Comparison of ENCODE assay signal across 10 cellular contexts in genomic region chr1:164774819-164775654, GRCh38.
DNase-seq lines count a peak whose midpoint lies in the region; ATAC-seq, FAIRE-seq and TF ChIP-seq lines count a peak whose summit lies in the region.
"Had no signal": no experiment of that assay in that cellular context is flagged by ENCODE, and none has a peak within 500 bp of the region (broad histone marks: within the 10 kb centered on the region; RNA-seq: fewer than 3 reads in every experiment).

No MANE protein-coding gene starts in this region.

- DNase-seq in SK-N-DZ (ENCODE audit: low spot score): peak; percentile 85
- no peak for DNase-seq in HepG2 (ENCODE audit: low spot score)
- no peak for DNase-seq in stomach
- DNase-seq in suprapubic skin (ENCODE audit: low spot score in 2 of 2): no peak
- no peak for DNase-seq in HTR-8/SVneo (ENCODE audit: insufficient read length, low spot score)
- DNase-seq: activated CD8-positive, alpha-beta T cell treated with anti-CD3 and anti-CD28 coated beads, Interleukin-2, amount 10 ng/mL, durations not matched to agents 7 days and 5 days had no signal

- CTCF ChIA-PET in HepG2 (lab: Yijun Ruan, JAX; ENCODE audit: low intra/inter-chr PET ratio, low total read pairs): no interaction called here

- H3K9me3 ChIP-seq in Loucy (ENCODE audit: insufficient read depth, low read depth, low read length): 0 out of 2 replicates have a peak, but pooled peaks cover 2% of the 10 kb centered on the region
- no peaks in the 10 kb centered on the region for H3K9me3 ChIP-seq in HepG2 (ENCODE audit: low read length)
- no peaks in the 10 kb centered on the region for H3K9me3 ChIP-seq in stomach
- no peaks in the 10 kb centered on the region for H3K9me3 ChIP-seq in suprapubic skin

- no peak overlapping the region for H3K4me3 ChIP-seq in Loucy (ENCODE audit: low read length, poor library complexity, severe bottlenecking)
- H3K4me3 ChIP-seq in HepG2 (replicated peaks in 1 of 3; ENCODE audit: insufficient read depth in 1 of 3, low read depth in 2 of 3, low read length in 3 of 3): peak overlapping the region in 1 of 3 experiments; percentile 1; a peak in 1 of 6 replicates
- H3K4me3 ChIP-seq in stomach: no peak overlapping the region
- H3K4me3 ChIP-seq in suprapubic skin: no peak overlapping the region

- POLR2A ChIA-PET in HepG2 (lab: Yijun Ruan, JAX): no interaction called here

- in situ Hi-C loops in HepG2 (cut with HindIII; ENCODE audit: extremely low pct_ligation_motif_present, low pct_unique_long_range_greater_than_20kb): no loop called here

- H3K4me2 ChIP-seq in Loucy (ENCODE audit: low read depth, low read length, poor library complexity, severe bottlenecking) (no peak overlapping the region), HepG2 (ENCODE audit: low read depth, low read length) (peak overlapping the region; percentile 52)

- H4K20me1 ChIP-seq in Loucy (ENCODE audit: insufficient read depth, low read length, poor library complexity, severe bottlenecking) (no peaks in the 10 kb centered on the region), HepG2 (ENCODE audit: insufficient read depth, low read length) (no peaks in the 10 kb centered on the region)

- TF ChIP-seq EP300 in HepG2 (IDR thresholded peaks at IDR 0.05; ENCODE audit: low read depth in 2 of 2, low read length in 2 of 2): peak in 1 of 2 experiments; percentile 30; a peak in 1 of 4 replicates
- TF ChIP-seq EP300 in HepG2 (CRISPR knock-in tag; IDR thresholded peaks at IDR 0.05; ENCODE audit: borderline replicate concordance): no peak
- no peak for TF ChIP-seq EP300 in stomach (IDR thresholded peaks at IDR 0.05)
- TF ChIP-seq EP300 in suprapubic skin (IDR thresholded peaks at IDR 0.05): no peak

- H2AFZ ChIP-seq in Loucy (ENCODE audit: low read length): no peak overlapping the region
- no peak overlapping the region for H2AFZ ChIP-seq in HepG2 (ENCODE audit: low read length)

- no peaks in the 10 kb centered on the region for H3F3A ChIP-seq in Loucy (ENCODE audit: low read depth)

- FAIRE-seq in HepG2 (lab: Jason Lieb, UNC) (no peak), HTR-8/SVneo (lab: Jason Lieb, UNC) (no peak)
- FAIRE-seq: bronchial epithelial cell, G401.6 had no signal

- TF ChIP-seq POLR2A in HepG2 (IDR thresholded peaks at IDR 0.05; ENCODE audit: insufficient read depth in 1 of 2, low read depth in 2 of 2, low read length in 2 of 2): no peak
- TF ChIP-seq POLR2A in stomach (IDR thresholded peaks at IDR 0.05): no peak
- TF ChIP-seq POLR2A in GM18505 (IDR thresholded peaks at IDR 0.05; ENCODE audit: borderline replicate concordance, extremely low read depth, insufficient read depth, insufficient read length): no peak
- TF ChIP-seq POLR2A in suprapubic skin (IDR thresholded peaks at IDR 0.05): no peak

- TF ChIP-seq CTCF in Loucy (conservative IDR thresholded peaks at IDR 0.05; ENCODE audit: low read length) (0 out of 2 replicates have a peak, but pooled peaks have one; percentile 2), HepG2 (CRISPR knock-in tag; IDR thresholded peaks at IDR 0.05) (no peak), stomach (IDR thresholded peaks at IDR 0.05) (no peak), suprapubic skin (IDR thresholded peaks at IDR 0.05) (no peak)

- no peaks in the 10 kb centered on the region for H3K9me2 ChIP-seq in Loucy (replicated peaks; ENCODE audit: low read depth, low read length)

- H3K36me3 ChIP-seq in Loucy (ENCODE audit: insufficient read depth, low read length): no peaks in the 10 kb centered on the region
- H3K36me3 ChIP-seq in HepG2 (replicated peaks in 1 of 2; ENCODE audit: control insufficient read depth in 1 of 2, insufficient read depth in 2 of 2, low read length in 2 of 2): no peaks in the 10 kb centered on the region
- H3K36me3 ChIP-seq in stomach: no peaks in the 10 kb centered on the region
- H3K36me3 ChIP-seq in suprapubic skin: no peaks in the 10 kb centered on the region

- ATAC-seq in HepG2: peak; percentile 84
- no peak for ATAC-seq in GM18505 (IDR thresholded peaks at IDR 0.05; ENCODE audit: unreplicated experiment)
- ATAC-seq: activated CD8-positive, alpha-beta T cell treated with anti-CD3 and anti-CD28 coated beads, Interleukin-2, amount 10 ng/mL, durations not matched to agents 7 days and 5 days had no signal

- H3K79me2 ChIP-seq in Loucy (ENCODE audit: insufficient read depth, low read length) (no peaks in the 10 kb centered on the region), HepG2 (ENCODE audit: insufficient read depth, low read length) (no peaks in the 10 kb centered on the region)

- H3K4me1 ChIP-seq in Loucy (ENCODE audit: insufficient read depth, low read length, poor library complexity, severe bottlenecking): no peaks in the 10 kb centered on the region
- H3K4me1 ChIP-seq in HepG2 (ENCODE audit: insufficient read depth, low read length): peaks cover 14% of the 10 kb centered on the region
- peaks cover 34 to 90% (median 57%) of the 10 kb centered on the region in 4 donors for H3K4me1 ChIP-seq in stomach
- H3K4me1 ChIP-seq in suprapubic skin: peaks cover 32% of the 10 kb centered on the region

- intact Hi-C loops in HepG2 (cut with micrococcal nuclease; ENCODE audit: unreplicated experiment) (no loop called here), stomach (cut with DNase I; ENCODE audit: low total_unique reads) (no loop called here)

- H3K9ac ChIP-seq in Loucy (ENCODE audit: low read depth, low read length, poor library complexity, severe bottlenecking) (no peak overlapping the region), HepG2 (ENCODE audit: insufficient read depth, low read depth, low read length) (no peak overlapping the region)

- H3K27ac ChIP-seq in HepG2 (ENCODE audit: extremely low read length, insufficient read depth, low read length) (peak overlapping the region; percentile 10), stomach (peak overlapping the region in 4 of 5 donors; percentile 45 to 80 (median 74)), suprapubic skin (no peak overlapping the region)

- 14% methylated on average over 15 of the region's 16 CpGs for WGBS in HepG2 (ENCODE audit: low lambda C conversion rate)
- 32 to 47% (median 42%) methylated on average over 16 of the region's 16 CpGs for WGBS in stomach, 5 donors
- 85% methylated on average over 16 of the region's 16 CpGs for whole genome bisulfite sequencing in suprapubic skin

- H3K27me3 ChIP-seq in Loucy (ENCODE audit: insufficient read depth, low read length, poor library complexity, severe bottlenecking) (no peaks in the 10 kb centered on the region), HepG2 (ENCODE audit: control insufficient read depth in 1 of 2, insufficient read depth in 2 of 2, low read length in 2 of 2) (no peaks in the 10 kb centered on the region; a peak in 1 of 5 replicates), stomach (no peaks in the 10 kb centered on the region), suprapubic skin (no peaks in the 10 kb centered on the region)

- no TSS peak for BruUV-seq in HepG2 (replicated peaks; lab: Mats Ljungman, UMichigan)

- TF ChIP-seq RAD21 in HepG2 (CRISPR knock-in tag; IDR thresholded peaks at IDR 0.05): no peak

TF ChIP-seq in HepG2, 621 proteins besides CTCF, POLR2A, EP300 and RAD21 (continues in another document):
- TF ChIP-seq SOX6 (IDR thresholded peaks at IDR 0.05): no peak
- TF ChIP-seq SOX6 (CRISPR knock-in tag; IDR thresholded peaks at IDR 0.05): peak; percentile 66
- peak; percentile 69; the same call in 1 of the 2 replicates for TF ChIP-seq TBX2 (CRISPR knock-in tag; IDR thresholded peaks at IDR 0.05; ENCODE audit: borderline replicate concordance)
- peak; percentile 50; the same call in 1 of the 2 replicates for TF ChIP-seq NR2F2 (IDR thresholded peaks at IDR 0.05; ENCODE audit: borderline replicate concordance, low read depth)
- no peak for TF ChIP-seq TCF7L2 (IDR thresholded peaks at IDR 0.05; ENCODE audit: low read depth, low read length)
- TF ChIP-seq GABPA (IDR thresholded peaks at IDR 0.05; ENCODE audit: low read depth, low read length): no peak
- TF ChIP-seq GABPA (CRISPR knock-in tag; IDR thresholded peaks at IDR 0.05; ENCODE audit: low read depth): peak; percentile 28; the same call in 1 of the 2 replicates
- TF ChIP-seq HOXA5 (CRISPR knock-in tag; IDR thresholded peaks at IDR 0.05): no peak
- no peak for TF ChIP-seq KAT7 (CRISPR knock-in tag; IDR thresholded peaks at IDR 0.05; ENCODE audit: borderline replicate concordance)
- TF ChIP-seq ARID5B (CRISPR knock-in tag; IDR thresholded peaks at IDR 0.05): peak; percentile 44
